8 cellular contexts compared by ENCODE assay signal in genomic region chr19:44684892-44685847, GRCh38. TPM values are rescaled to one million over a fixed set of nuclear protein-coding genes. Genes with fewer than 3 reads are reported as not detected.
DNase-seq lines count a peak whose midpoint lies in the region; ATAC-seq, FAIRE-seq and TF ChIP-seq lines count a peak whose summit lies in the region.

No MANE protein-coding gene starts in this region.

- no peak for TF ChIP-seq RAD21 in K562 (CRISPR knock-in tag; conservative IDR thresholded peaks at IDR 0.05 in 1 of 2, IDR thresholded peaks at IDR 0.05 in 1 of 2)

- peak; percentile 11; the same call in 1 of the 2 replicates for TF ChIP-seq EP300 in K562 (IDR thresholded peaks at IDR 0.05; ENCODE audit: low read length)

- no peaks in the 10 kb centered on the region for H3K79me2 ChIP-seq in K562 (ENCODE audit: control insufficient read depth, insufficient read depth, low read length)

- POLR2A ChIA-PET in K562 (lab: Yijun Ruan, JAX) = interaction anchor here (0.6 kb wide), 1 partner anchor 120 kb away, joined by 3 read pairs; no protein-coding TSS in a partner anchor

- H4K20me1 ChIP-seq in K562 (replicated peaks; ENCODE audit: control insufficient read depth, insufficient read depth, low read length) = no peaks in the 10 kb centered on the region; the same call in 1 of the 2 replicates

- H3K4me3 ChIP-seq in HUES6 (ENCODE audit: low read depth, low read length) (no peak overlapping the region), K562 (no peak overlapping the region), lower lobe of right lung (no peak overlapping the region)

- peak overlapping the region; percentile 87 for H2AFZ ChIP-seq in K562 (ENCODE audit: low read depth, low read length)

- no peaks in the 10 kb centered on the region for H3K9me3 ChIP-seq in HUES6 (ENCODE audit: control insufficient read depth, insufficient read depth, low read depth, low read length)
- no peaks in the 10 kb centered on the region for H3K9me3 ChIP-seq in K562 (replicated peaks; ENCODE audit: control insufficient read depth, insufficient read depth, low read depth, low read length)
- H3K9me3 ChIP-seq in lower lobe of right lung = no peaks in the 10 kb centered on the region

- TF ChIP-seq POLR2A in K562 (conservative IDR thresholded peaks at IDR 0.05) = no peak

- BruUV-seq in K562 (replicated peaks; lab: Mats Ljungman, UMichigan) = no TSS peak

- TF ChIP-seq CTCF in K562 (IDR thresholded peaks at IDR 0.05 in 2 of 3, conservative IDR thresholded peaks at IDR 0.05 in 1 of 3; ENCODE audit: insufficient read depth in 2 of 3, low read depth in 1 of 3, low read length in 3 of 3) = no peak
- no peak for TF ChIP-seq CTCF in lower lobe of right lung (IDR thresholded peaks at IDR 0.05)

- intact Hi-C loops in K562 (cut with micrococcal nuclease) = loop anchor here (10.0 kb wide), 1 partner anchor 110 kb away; no protein-coding TSS in a partner anchor
- intact Hi-C loops in lower lobe of right lung (cut with DNase I) = no loop called here

- H3K9me1 ChIP-seq in K562 (ENCODE audit: control insufficient read depth, insufficient read depth, low read length) = no peaks in the 10 kb centered on the region

- no peaks in the 10 kb centered on the region for H3K36me3 ChIP-seq in HUES6 (ENCODE audit: control insufficient read depth, insufficient read depth, low read length)
- H3K36me3 ChIP-seq in K562 (ENCODE audit: control insufficient read depth, insufficient read depth, low read length) = no peaks in the 10 kb centered on the region
- no peaks in the 10 kb centered on the region for H3K36me3 ChIP-seq in lower lobe of right lung

- H3K27ac ChIP-seq in HUES6 (ENCODE audit: low read depth, low read length) = peak overlapping the region; percentile 4; the same call in 1 of the 2 replicates
- peak overlapping the region; percentile 35; the same call in 2 of the 3 replicates for H3K27ac ChIP-seq in K562 (ENCODE audit: extremely low read depth, low read depth, low read length)
- peak overlapping the region; percentile 73 for H3K27ac ChIP-seq in lower lobe of right lung

- peak; percentile 31 for ATAC-seq in K562
- peak; percentile 71 to 75 for ATAC-seq in lower lobe of right lung
- ATAC-seq in GM19351 (IDR thresholded peaks at IDR 0.05; ENCODE audit: unreplicated experiment) = no peak

- FAIRE-seq in K562 (lab: Jason Lieb, UNC) = peak; percentile 44

- peak overlapping the region; percentile 56 for H3K4me2 ChIP-seq in K562 (ENCODE audit: insufficient read depth, low read length)

- in situ Hi-C loops in ACHN (cut with HindIII; ENCODE audit: low pct_ligation_motif_present, low pct_unique_long_range_greater_than_20kb, low sequenced_read_pairs) = no loop called here
- in situ Hi-C loops in K562 (cut with MboI) = no loop called here

- CTCF ChIA-PET in K562 (lab: Yijun Ruan, JAX; ENCODE audit: low intra/inter-chr PET ratio) = no interaction called here

- H3K4me1 ChIP-seq in HUES6 (ENCODE audit: control insufficient read depth, insufficient read depth, low read length) = peaks cover 17% of the 10 kb centered on the region
- peaks cover 6 to 23% of the 10 kb centered on the region in 2 experiments for H3K4me1 ChIP-seq in K562 (replicated peaks in 1 of 2; ENCODE audit: control insufficient read depth in 2 of 2, insufficient read depth in 2 of 2, low read length in 2 of 2)
- H3K4me1 ChIP-seq in lower lobe of right lung = peaks cover 47% of the 10 kb centered on the region

- 36% methylated on average over 19 of the region's 25 CpGs for WGBS in K562 (ENCODE audit: insufficient coverage, low coverage, missing lambda C conversion rate)

- H3K27me3 ChIP-seq in HUES6 (ENCODE audit: control insufficient read depth, insufficient read depth, low read length) (no peaks in the 10 kb centered on the region), K562 (ENCODE audit: control insufficient read depth in 2 of 2, insufficient read depth in 2 of 2, low read length in 2 of 2) (no peaks in the 10 kb centered on the region), lower lobe of right lung (ENCODE audit: low read depth) (no peaks in the 10 kb centered on the region)

- H3K9ac ChIP-seq in HUES6 (ENCODE audit: low read length) (peak overlapping the region; percentile 52), K562 (ENCODE audit: insufficient read depth in 1 of 2, low read depth in 2 of 2, low read length in 2 of 2) (peak overlapping the region in 1 of 2 experiments; percentile 68; a peak in 1 of 4 replicates)

- DNase-seq in ACHN (peak; percentile 17), K562 (ENCODE audit: extremely low read depth in 1 of 4, low spot score in 3 of 4) (peak; percentile 24 to 68 (median 36)), lower lobe of right lung (no peak), DMS153 (lab: John Stamatoyannopoulos, UW) (no peak), NCI-H345 treated with DMSO at 0.1 percent for 48 hours (lab: John Stamatoyannopoulos, UW; ENCODE audit: unreplicated experiment) (no peak), NCI-H1436 treated with DMSO at 0.1 percent for 48 hours (lab: John Stamatoyannopoulos, UW) (no peak)

TF ChIP-seq in K562, 482 proteins besides CTCF, POLR2A, EP300 and RAD21 (continues in another document):
- peak; percentile 45; the same call in 1 of the 2 replicates for TF ChIP-seq ZNF384 (IDR thresholded peaks at IDR 0.05; ENCODE audit: low read depth, low read length)

RNA-seq across cellular contexts. Expression of gene CEACAM16, which starts 13.8 kb away (rescaled TPM):
- not detected in 2 replicates for total RNA-seq in K562 (2011; cell fraction: chromatin; rRNA removed; ENCODE audit: low replicate concordance)
- not detected in 2 replicates for total RNA-seq in K562 (2011; cell fraction: nucleolus; rRNA removed)
- not detected in 2 replicates for total RNA-seq in K562 (2011; cell fraction: nucleoplasm; rRNA removed)
- total RNA-seq in K562 (2014; rRNA removed) = not detected in 2 replicates
- total RNA-seq in K562 (2014; rRNA removed; fragmentation: Illumina TruSeq; extraction: Trizol) = not detected in 2 replicates
- not detected in 2 replicates for total RNA-seq in K562 (2015; rRNA removed; fragmentation: Illumina TruSeq; extraction: Trizol)
- total RNA-seq in K562 (2021) = not detected in 2 replicates
- not detected in 2 replicates for polyA plus RNA-seq in K562 (2011; rRNA removed)
- not detected in 2 replicates for polyA plus RNA-seq in K562 (2011; cell fraction: cytosol; rRNA removed)
- not detected in 2 replicates for polyA plus RNA-seq in K562 (2011; cell fraction: nucleus; rRNA removed)
- polyA plus RNA-seq in K562 (2012) = not detected in 2 replicates
- polyA plus RNA-seq in K562 (2014; fragmentation: Illumina TruSeq; extraction: Trizol) = not detected in 2 replicates
- polyA plus RNA-seq in K562 (2014; fragmentation: Nextera tagmentation; extraction: Ambion mirVana) = not detected
- polyA plus RNA-seq in K562 (2014; rRNA removed) = not detected in 2 replicates
- not detected in 2 replicates for polyA minus RNA-seq in K562 (2011; rRNA and poly(A)+ RNA removed)
- polyA minus RNA-seq in K562 (2011; cell fraction: cytosol; rRNA and poly(A)+ RNA removed) = not detected in 2 replicates
- polyA minus RNA-seq in K562 (2011; cell fraction: nucleus; rRNA and poly(A)+ RNA removed) = not detected in 2 replicates
- total RNA-seq in lower lobe of right lung = not detected

RNA-seq across cellular contexts. Expression of gene CEACAM19, which starts 13.9 kb away (rescaled TPM):
- 0.65 and 0.67 TPM in 2 replicates for total RNA-seq in K562 (2011; cell fraction: chromatin; rRNA removed; ENCODE audit: low replicate concordance)
- 0.67 and 0.79 TPM in 2 replicates for total RNA-seq in K562 (2011; cell fraction: nucleolus; rRNA removed)
- not detected in 2 replicates for total RNA-seq in K562 (2011; cell fraction: nucleoplasm; rRNA removed)
- total RNA-seq in K562 (2014; rRNA removed) = 0.49 TPM in 1 of 2 replicates, not detected in the other
- total RNA-seq in K562 (2014; rRNA removed; fragmentation: Illumina TruSeq; extraction: Trizol) = 0.13 and 0.15 TPM in 2 replicates
- 0.15 TPM in 1 of 2 replicates, not detected in the other for total RNA-seq in K562 (2015; rRNA removed; fragmentation: Illumina TruSeq; extraction: Trizol)
- 0.09 and 0.29 TPM in 2 replicates for total RNA-seq in K562 (2021)
- 0.17 and 0.31 TPM in 2 replicates for polyA plus RNA-seq in K562 (2011; rRNA removed)
- 0.06 TPM in 1 of 2 replicates, not detected in the other for polyA plus RNA-seq in K562 (2011; cell fraction: cytosol; rRNA removed)
- polyA plus RNA-seq in K562 (2011; cell fraction: nucleus; rRNA removed) = 1.1 and 1.3 TPM in 2 replicates
- polyA plus RNA-seq in K562 (2012) = 0.25 and 2.0 TPM in 2 replicates
- 0.17 and 0.30 TPM in 2 replicates for polyA plus RNA-seq in K562 (2014; fragmentation: Illumina TruSeq; extraction: Trizol)
- polyA plus RNA-seq in K562 (2014; fragmentation: Nextera tagmentation; extraction: Ambion mirVana) = not detected
- polyA plus RNA-seq in K562 (2014; rRNA removed) = 0.50 TPM in 1 of 2 replicates, not detected in the other
- polyA minus RNA-seq in K562 (2011; rRNA and poly(A)+ RNA removed) = 0.24 TPM in 1 of 2 replicates, not detected in the other
- polyA minus RNA-seq in K562 (2011; cell fraction: cytosol; rRNA and poly(A)+ RNA removed) = not detected in 2 replicates
- 0.44 and 0.54 TPM in 2 replicates for polyA minus RNA-seq in K562 (2011; cell fraction: nucleus; rRNA and poly(A)+ RNA removed)
- 7.7 TPM for total RNA-seq in lower lobe of right lung

RNA-seq across cellular contexts. Expression of gene PVR, which starts 41.5 kb away (rescaled TPM):
- total RNA-seq in K562 (2011; cell fraction: chromatin; rRNA removed; ENCODE audit: low replicate concordance) = 8.9 and 19.4 TPM in 2 replicates
- total RNA-seq in K562 (2011; cell fraction: nucleolus; rRNA removed) = 20.8 and 21.8 TPM in 2 replicates
- total RNA-seq in K562 (2011; cell fraction: nucleoplasm; rRNA removed) = 16.2 and 17.5 TPM in 2 replicates
- 13.8 and 17.0 TPM in 2 replicates for total RNA-seq in K562 (2014; rRNA removed)
- total RNA-seq in K562 (2014; rRNA removed; fragmentation: Illumina TruSeq; extraction: Trizol) = 8.3 and 9.8 TPM in 2 replicates
- 9.8 and 10.8 TPM in 2 replicates for total RNA-seq in K562 (2015; rRNA removed; fragmentation: Illumina TruSeq; extraction: Trizol)
- total RNA-seq in K562 (2021) = 13.3 and 14.5 TPM in 2 replicates
- 6.5 and 9.2 TPM in 2 replicates for polyA plus RNA-seq in K562 (2011; rRNA removed)
- polyA plus RNA-seq in K562 (2011; cell fraction: cytosol; rRNA removed) = 11.9 and 12.0 TPM in 2 replicates
- 7.9 and 9.4 TPM in 2 replicates for polyA plus RNA-seq in K562 (2011; cell fraction: nucleus; rRNA removed)
- 8.0 and 21.3 TPM in 2 replicates for polyA plus RNA-seq in K562 (2012)
- 13.9 and 14.0 TPM in 2 replicates for polyA plus RNA-seq in K562 (2014; fragmentation: Illumina TruSeq; extraction: Trizol)
- 1 to 10 TPM in 1 of 2 experiments, under 1 TPM in 1; 0.89 to 1.5 TPM for polyA plus RNA-seq in K562 (2014; fragmentation: Nextera tagmentation; extraction: Ambion mirVana)
- polyA plus RNA-seq in K562 (2014; rRNA removed) = 9.1 and 10.9 TPM in 2 replicates
- polyA minus RNA-seq in K562 (2011; rRNA and poly(A)+ RNA removed) = 7.5 and 7.7 TPM in 2 replicates
- 6.1 and 6.3 TPM in 2 replicates for polyA minus RNA-seq in K562 (2011; cell fraction: cytosol; rRNA and poly(A)+ RNA removed)
- polyA minus RNA-seq in K562 (2011; cell fraction: nucleus; rRNA and poly(A)+ RNA removed) = 6.3 and 8.7 TPM in 2 replicates
- total RNA-seq in lower lobe of right lung = 35.0 TPM

Comparison
In these comparisons a context has a peak if more than half of its experiments do, and no peak if none do; other contexts are left out.
1. DNase-seq: peak in ACHN (single experiment) and K562 (4 of 4); none in lower lobe of right lung (single experiment), DMS153 (single experiment), NCI-H345 treated with DMSO at 0.1 percent for 48 hours (single experiment) and NCI-H1436 treated with DMSO at 0.1 percent for 48 hours (single experiment).
2. H3K27ac ChIP-seq: peak in every context shown above with its lines; median percentile 73 in lower lobe of right lung; 35 in K562; 4 in HUES6.